Comparison of ENCODE assay signal across 14 cellular contexts in genomic region chr1:197307551-197307950, GRCh38. TPM values are rescaled to one million over a fixed set of nuclear protein-coding genes. Genes with fewer than 3 reads are reported as not detected.
DNase-seq lines count a peak whose midpoint lies in the region; ATAC-seq and TF ChIP-seq lines count a peak whose summit lies in the region.
"Had no signal": no experiment of that assay in that cellular context is flagged by ENCODE, and none has a peak within 500 bp of the region (broad histone marks: within the 10 kb centered on the region; RNA-seq: fewer than 3 reads in every experiment).

No MANE protein-coding gene starts in this region.

- ATAC-seq in GM21526 (IDR thresholded peaks at IDR 0.05; ENCODE audit: low FRiP score, unreplicated experiment) (no peak), SK-N-SH treated with all-trans-retinoic acid at 6 μM for 48 hours (no peak)

- in situ Hi-C loops in Caki2 (cut with HindIII; ENCODE audit: low pct_unique_long_range_greater_than_20kb, low sequenced_read_pairs), result no loop called here

- DNase-seq in Caki2 (ENCODE audit: low read depth) (peak; percentile 78), NCI-H1417 treated with DMSO at 0.1 percent for 48 hours (lab: John Stamatoyannopoulos, UW) (peak; percentile 54), left kidney (ENCODE audit: low read depth, low spot score) (peak; percentile 59), NCI-H345 (lab: John Stamatoyannopoulos, UW) (no peak), DMS 273 (lab: John Stamatoyannopoulos, UW; ENCODE audit: unreplicated experiment) (no peak)
- DNase-seq: 8988T, HCEC 1CT, Karpas-422, NCI-H510A, Peyer's patch, SIG-M5 had no signal

- H3K27ac Mint-ChIP-seq in brain, result peak overlapping the region in 4 of 5 experiments; percentile 24 to 92 (median 60)

- H3K4me1 Mint-ChIP-seq in brain, result peaks cover 36% of the 10 kb centered on the region

- no peak overlapping the region for H3K4me3 Mint-ChIP-seq in brain

- no peak for TF ChIP-seq CTCF in brain (conservative IDR thresholded peaks at IDR 0.05)

- peaks cover 0 to 10% (median 3%) of the 10 kb centered on the region in 5 experiments for H3K9me3 Mint-ChIP-seq in brain

- peaks cover 7% of the 10 kb centered on the region for H3K36me3 Mint-ChIP-seq in brain

- H3K27me3 Mint-ChIP-seq in brain, result no peaks in the 10 kb centered on the region

TF ChIP-seq in SK-N-SH treated with all-trans-retinoic acid at 6 μM for 48 hours, 23 proteins besides CTCF, POLR2A, EP300 and RAD21:
- no peak for TF ChIP-seq ZNF8 (CRISPR knock-in tag; IDR thresholded peaks at IDR 0.05)
- no peak for TF ChIP-seq TOX (CRISPR knock-in tag; IDR thresholded peaks at IDR 0.05; ENCODE audit: borderline replicate concordance)
- TF ChIP-seq ISL1 (CRISPR knock-in tag; IDR thresholded peaks at IDR 0.05), result no peak
- TF ChIP-seq ARNTL (CRISPR knock-in tag; IDR thresholded peaks at IDR 0.05; ENCODE audit: borderline replicate concordance, low read depth), result no peak
- TF ChIP-seq ZC3H10 (CRISPR knock-in tag; IDR thresholded peaks at IDR 0.05), result no peak
- TF ChIP-seq TCF4 (CRISPR knock-in tag; IDR thresholded peaks at IDR 0.05; ENCODE audit: borderline replicate concordance), result no peak
- no peak for TF ChIP-seq PPARA (CRISPR knock-in tag; IDR thresholded peaks at IDR 0.05; ENCODE audit: borderline replicate concordance)
- TF ChIP-seq RARB (CRISPR knock-in tag; IDR thresholded peaks at IDR 0.05), result no peak
- no peak for TF ChIP-seq ZNF565 (CRISPR knock-in tag; conservative IDR thresholded peaks at IDR 0.05; ENCODE audit: low read depth)
- TF ChIP-seq BACH2 (CRISPR knock-in tag; IDR thresholded peaks at IDR 0.05; ENCODE audit: borderline replicate concordance), result no peak
- TF ChIP-seq CSDC2 (CRISPR knock-in tag; IDR thresholded peaks at IDR 0.05), result no peak
- TF ChIP-seq CREB5 (CRISPR knock-in tag; IDR thresholded peaks at IDR 0.05; ENCODE audit: low read depth), result no peak
- TF ChIP-seq ZFP30 (CRISPR knock-in tag; IDR thresholded peaks at IDR 0.05), result no peak
- no peak for TF ChIP-seq GLIS3 (CRISPR knock-in tag; IDR thresholded peaks at IDR 0.05)
- no peak for TF ChIP-seq ESRRG (CRISPR knock-in tag; IDR thresholded peaks at IDR 0.05)
- no peak for TF ChIP-seq CSRNP3 (CRISPR knock-in tag; IDR thresholded peaks at IDR 0.05)
- TF ChIP-seq SNAI2 (CRISPR knock-in tag; IDR thresholded peaks at IDR 0.05), result no peak
- no peak for TF ChIP-seq OSR1 (CRISPR knock-in tag; IDR thresholded peaks at IDR 0.05)
- no peak for TF ChIP-seq PATZ1 (CRISPR knock-in tag; IDR thresholded peaks at IDR 0.05; ENCODE audit: borderline replicate concordance)
TF ChIP-seq in SK-N-SH treated with all-trans-retinoic acid at 6 μM for 48 hours: peak in this region for 0.

RNA-seq across cellular contexts. Expression of gene CRB1, which starts 39.5 kb away (rescaled TPM):
- total RNA-seq in Caki2 (2014; rRNA removed; shearing (Covaris generic); ENCODE audit: low replicate concordance), result 0.30 TPM in 1 of 2 replicates, not detected in the other
- 3.8 TPM for polyA plus RNA-seq in brain (ENCODE audit: insufficient read depth, low read depth, low replicate concordance)
- total RNA-seq: Peyer's patch had no signal

Comparison
In these comparisons a context has a peak if more than half of its experiments do, and no peak if none do; other contexts are left out.
1. DNase-seq: peak in Caki2 (single experiment), NCI-H1417 treated with DMSO at 0.1 percent for 48 hours (single experiment) and left kidney (single experiment); none in NCI-H345 (single experiment) and DMS 273 (single experiment).